ENCODE assay signal across 1 cellular context in the genomic region with DNA sequence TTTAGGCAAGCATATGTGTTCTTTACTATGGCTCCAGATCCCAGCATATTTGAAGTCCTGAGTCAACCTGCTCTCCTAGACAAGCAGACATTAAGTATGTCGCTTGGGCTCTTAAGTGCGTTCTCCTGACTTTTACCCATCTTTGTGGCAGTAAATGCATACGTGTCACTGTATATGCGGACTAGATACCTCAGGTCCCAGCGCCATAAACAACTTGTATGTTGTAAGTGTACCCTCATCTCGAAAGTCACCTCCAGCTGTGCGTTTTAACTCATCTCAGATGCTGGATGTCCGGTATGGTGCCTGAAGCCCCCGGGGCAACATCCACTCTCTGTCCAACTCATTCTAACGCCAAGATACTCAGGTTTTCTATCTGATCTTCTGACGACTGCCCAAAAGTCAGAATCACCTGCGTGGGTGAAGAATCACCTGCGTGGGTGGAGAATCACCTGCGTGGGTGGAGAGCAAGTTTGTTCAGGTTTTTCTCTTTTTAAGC.
TF ChIP-seq lines count a peak whose summit lies in the region.

No MANE protein-coding gene starts in this region.

TF ChIP-seq in endothelial cell of umbilical vein, 7 proteins besides CTCF, POLR2A, EP300 and RAD21:
- TF ChIP-seq FOS (IDR thresholded peaks at IDR 0.05; ENCODE audit: borderline replicate concordance, insufficient read depth, low read length), result no peak
- TF ChIP-seq JUN (IDR thresholded peaks at IDR 0.05; ENCODE audit: borderline replicate concordance, insufficient read depth, insufficient read length, low read depth), result no peak
- no peak for TF ChIP-seq POLR2AphosphoS5 (IDR thresholded peaks at IDR 0.05; ENCODE audit: insufficient read depth, low read depth, low read length)
- TF ChIP-seq MYC (IDR thresholded peaks at IDR 0.05; ENCODE audit: low read depth, low read length), result no peak
- TF ChIP-seq GATA2 (IDR thresholded peaks at IDR 0.05; ENCODE audit: insufficient read depth, insufficient read length, low read depth, low read length), result no peak
- TF ChIP-seq, protein P1, sequence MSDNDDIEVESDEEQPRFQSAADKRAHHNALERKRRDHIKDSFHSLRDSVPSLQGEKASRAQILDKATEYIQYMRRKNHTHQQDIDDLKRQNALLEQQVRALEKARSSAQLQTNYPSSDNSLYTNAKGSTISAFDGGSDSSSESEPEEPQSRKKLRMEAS (IDR thresholded peaks at IDR 0.05; ENCODE audit: insufficient read depth, insufficient read length), result no peak
- TF ChIP-seq EZH2 (IDR thresholded peaks at IDR 0.05; ENCODE audit: borderline replicate concordance, low read depth, low read length, severe bottlenecking), result no peak
